In genomic region chr16:14310519-14310991, GRCh38 we compare ENCODE assay signal across 9 cellular contexts.
DNase-seq lines count a peak whose midpoint lies in the region; TF ChIP-seq lines count a peak whose summit lies in the region.
"Had no signal": no experiment of that assay in that cellular context is flagged by ENCODE, and none has a peak within 500 bp of the region (broad histone marks: within the 10 kb centered on the region; RNA-seq: fewer than 3 reads in every experiment).

No MANE protein-coding gene starts in this region.

- CTCF ChIA-PET in PC-9 (lab: Charles Lee), result interaction anchor here (0.6 kb wide), 2 partner anchors 12 to 53 kb away, joined by 3 read pairs; no protein-coding TSS in a partner anchor

- H3K27ac Mint-ChIP-seq in immature natural killer cell, result no peak overlapping the region

- TF ChIP-seq CTCF in GM12873 (IDR thresholded peaks at IDR 0.05; ENCODE audit: insufficient read depth, low read depth, low read length, missing control alignments), result peak; percentile 62
- peak; percentile 48; the same call in 1 of the 2 replicates for TF ChIP-seq CTCF in PC-9 (conservative IDR thresholded peaks at IDR 0.05)

- H3K27ac ChIP-seq in PC-9, result peak overlapping the region; percentile 99

- peak overlapping the region; percentile 96; the same call in 1 of the 2 replicates for H3K4me3 ChIP-seq in PC-9

- no TSS peak for BruUV-seq in PC-9 (replicated peaks; lab: Mats Ljungman, UMichigan)

- peak overlapping the region; percentile 100 for H3K4me2 ChIP-seq in PC-9

- H3K4me1 Mint-ChIP-seq in immature natural killer cell, result peaks cover 8 to 13% of the 10 kb centered on the region in 2 donors

- POLR2A ChIA-PET in PC-9 (lab: Charles Lee; ENCODE audit: unreplicated experiment), result interaction anchor here (0.5 to 0.8 kb wide), 3 partner anchors 24 to 320 kb away, joined by 3 to 9 read pairs (median 5); partner anchors contain the start of gene PARN

- no peak overlapping the region for H2AFZ ChIP-seq in PC-9

- intact Hi-C loops in PC-9 (cut with micrococcal nuclease; ENCODE audit: unreplicated experiment), result no loop called here

- no peaks in the 10 kb centered on the region for H3K9me2 ChIP-seq in PC-9 (ENCODE audit: insufficient read depth)

- DNase-seq in HCEC 1CT (peak; percentile 32), PC-9 (peak; percentile 52 to 64), iPS-NIHi7 (ENCODE audit: extremely low spot score) (peak; percentile 46), immature natural killer cell (no peak), NCI-H1417 treated with DMSO at 0.1 percent for 48 hours (lab: John Stamatoyannopoulos, UW) (no peak)
- DNase-seq in stimulated activated naive CD4-positive, alpha-beta T cell (lab: John Stamatoyannopoulos, UW), result no peak
- DNase-seq in stimulated activated CD4-positive, alpha-beta T cell treated with anti-CD3 and anti-CD28 coated beads, Interleukin-4, amount 100 ng/mL, for 24 hours, result no peak
- DNase-seq: left cardiac atrium had no signal

- peaks cover 81% of the 10 kb centered on the region for H3K4me1 ChIP-seq in PC-9 (replicated peaks; ENCODE audit: insufficient read depth)

- no peaks in the 10 kb centered on the region for H3K36me3 Mint-ChIP-seq in immature natural killer cell

- H3F3A ChIP-seq in PC-9 (ENCODE audit: insufficient read depth, low read depth), result peaks cover 70% of the 10 kb centered on the region

- H3K79me2 ChIP-seq in PC-9 (ENCODE audit: low read depth), result peaks cover 100% of the 10 kb centered on the region

- no peaks in the 10 kb centered on the region for H3K9me3 ChIP-seq in PC-9 (ENCODE audit: insufficient read depth, low read depth)

- no peak overlapping the region for H3K4me3 Mint-ChIP-seq in immature natural killer cell

- H3K36me3 ChIP-seq in PC-9 (ENCODE audit: low read depth), result 0 out of 2 replicates have a peak, but pooled peaks cover 4% of the 10 kb centered on the region

- H3K27me3 Mint-ChIP-seq in immature natural killer cell (ENCODE audit: low read depth in 3 of 3), result no peaks in the 10 kb centered on the region

- peaks cover 18% of the 10 kb centered on the region for H4K20me1 ChIP-seq in PC-9 (ENCODE audit: insufficient read depth)

- peaks cover 0 to 2% (median 0%) of the 10 kb centered on the region in 6 donors for H3K9me3 Mint-ChIP-seq in immature natural killer cell

- no peaks in the 10 kb centered on the region for H3K27me3 ChIP-seq in PC-9 (ENCODE audit: insufficient read depth, low read depth)

Comparison
In these comparisons a context has a peak if more than half of its experiments do, and no peak if none do; other contexts are left out.
1. DNase-seq: peak in HCEC 1CT (single experiment), PC-9 (2 of 2) and iPS-NIHi7 (single experiment); none in stimulated activated naive CD4-positive, alpha-beta T cell (0 of 6), stimulated activated CD4-positive, alpha-beta T cell treated with anti-CD3 and anti-CD28 coated beads, Interleukin-4, amount 100 ng/mL, for 24 hours (single experiment), immature natural killer cell (0 of 3) and NCI-H1417 treated with DMSO at 0.1 percent for 48 hours (single experiment).